In the genomic region with DNA sequence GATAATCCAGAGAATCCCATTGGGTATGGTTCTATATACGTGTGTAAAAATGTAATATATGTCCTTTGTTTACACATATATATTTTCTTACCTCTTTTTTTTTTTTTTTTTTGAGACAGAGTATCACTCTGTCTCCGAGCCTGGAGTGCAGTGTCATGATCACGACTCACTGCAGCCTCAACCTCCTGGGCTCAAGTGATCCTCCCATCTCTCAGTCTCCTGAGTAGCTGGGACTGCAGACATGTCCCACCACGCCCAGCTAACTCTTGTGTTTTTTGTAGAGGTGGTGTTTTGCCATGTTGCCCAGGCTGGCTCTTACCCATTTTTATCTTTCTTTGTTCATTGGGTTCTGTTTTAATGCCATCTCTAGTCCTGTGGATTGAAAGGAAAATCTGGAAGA, we compare ENCODE assay signal across 11 cellular contexts. TPM values are rescaled to one million over a fixed set of nuclear protein-coding genes. Genes with fewer than 3 reads are reported as not detected.
DNase-seq lines count a peak whose midpoint lies in the region; ATAC-seq, FAIRE-seq and TF ChIP-seq lines count a peak whose summit lies in the region.
"Had no signal": no experiment of that assay in that cellular context is flagged by ENCODE, and none has a peak within 500 bp of the region (broad histone marks: within the 10 kb centered on the region; RNA-seq: fewer than 3 reads in every experiment).

No MANE protein-coding gene starts in this region.

- H2AFZ ChIP-seq in keratinocyte (ENCODE audit: control insufficient read depth, low read length) = no peak overlapping the region

- no peak overlapping the region for H3K9ac ChIP-seq in keratinocyte (ENCODE audit: control insufficient read depth, extremely low read depth, insufficient read depth, low read length)

- no peaks in the 10 kb centered on the region for H3K27me3 Mint-ChIP-seq in activated CD4-positive, alpha-beta memory T cell treated with anti-CD3 and anti-CD28 coated beads, Interleukin-2, amount 10 ng/mL, durations not matched to agents 7 days and 5 days

- no peak for TF ChIP-seq EP300 in A549 (IDR thresholded peaks at IDR 0.05)

- peaks cover 58% of the 10 kb centered on the region for H3K36me3 Mint-ChIP-seq in activated CD4-positive, alpha-beta memory T cell treated with anti-CD3 and anti-CD28 coated beads, Interleukin-2, amount 10 ng/mL, durations not matched to agents 7 days and 5 days (ENCODE audit: low read depth)

- 0 out of 3 replicates have a peak, but pooled peaks cover 10% of the 10 kb centered on the region for H3K4me1 ChIP-seq in A549
- H3K4me1 ChIP-seq in keratinocyte (ENCODE audit: control insufficient read depth, extremely low read depth, insufficient read depth, low read length) = peaks cover 29% of the 10 kb centered on the region

- FAIRE-seq in A549 (lab: Jason Lieb, UNC) (no peak), GM19239 (lab: Jason Lieb, UNC) (peak; percentile 48), keratinocyte (lab: Jason Lieb, UNC) (no peak)

- TF ChIP-seq POLR2A in A549 (IDR thresholded peaks at IDR 0.05; ENCODE audit: low read length) = no peak

- CTCF ChIA-PET in A549 (lab: Yijun Ruan, JAX) = interaction anchor here (1.2 to 2.6 kb wide), 3 partner anchors 15 to 125 kb away, joined by 3 to 6 read pairs (median 3); no protein-coding TSS in a partner anchor
- CTCF ChIA-PET in activated CD4-positive, alpha-beta memory T cell treated with anti-CD3 and anti-CD28 coated beads, Interleukin-2, amount 10 ng/mL, durations not matched to agents 7 days and 5 days (lab: Charles Lee) = interaction anchor here (0.7 to 2.9 kb wide), 2 partner anchors 92 to 101 kb away, joined by 3 to 11 read pairs; no protein-coding TSS in a partner anchor

- no peaks in the 10 kb centered on the region for H3K9me3 Mint-ChIP-seq in activated CD4-positive, alpha-beta memory T cell treated with anti-CD3 and anti-CD28 coated beads, Interleukin-2, amount 10 ng/mL, durations not matched to agents 7 days and 5 days

- no peaks in the 10 kb centered on the region for H4K20me1 ChIP-seq in keratinocyte (ENCODE audit: control insufficient read depth, extremely low read depth, insufficient read depth, low read length)

- TF ChIP-seq CTCF in A549 (IDR thresholded peaks at IDR 0.05) (no peak), keratinocyte (optimal IDR thresholded peaks at IDR 0.05 in 1 of 3, IDR thresholded peaks at IDR 0.05 in 1 of 3, conservative IDR thresholded peaks at IDR 0.05 in 1 of 3; ENCODE audit: extremely low read depth in 1 of 3, insufficient read depth in 2 of 3, low read length in 3 of 3) (no peak)

- no peak for TF ChIP-seq RAD21 in A549 (conservative IDR thresholded peaks at IDR 0.05 in 1 of 2, IDR thresholded peaks at IDR 0.05 in 1 of 2)

- 46% methylated on average over 4 of the region's 4 CpGs for WGBS in A549 (ENCODE audit: missing lambda C conversion rate)

- intact Hi-C loops in left cardiac atrium (cut with DNase I) = no loop called here

- H3K27ac Mint-ChIP-seq in activated CD4-positive, alpha-beta memory T cell treated with anti-CD3 and anti-CD28 coated beads, Interleukin-2, amount 10 ng/mL, durations not matched to agents 7 days and 5 days = peak overlapping the region; percentile 58

- no peaks in the 10 kb centered on the region for H3K27me3 ChIP-seq in keratinocyte (ENCODE audit: control insufficient read depth, extremely low read depth, insufficient read depth, low read length)

- no peak for DNase-seq in A549 (ENCODE audit: low read depth in 1 of 2, low spot score in 1 of 2)
- no peak for DNase-seq in GM19239 (ENCODE audit: insufficient read length, low spot score)
- no peak for DNase-seq in activated CD4-positive, alpha-beta memory T cell treated with anti-CD3 and anti-CD28 coated beads, Interleukin-2, amount 10 ng/mL, durations not matched to agents 7 days and 5 days
- no peak for DNase-seq in keratinocyte (ENCODE audit: low read depth, low spot score)
- DNase-seq in left cardiac atrium = no peak
- DNase-seq in OCI-M2 (lab: John Stamatoyannopoulos, UW; ENCODE audit: unreplicated experiment) = no peak
- no peak for DNase-seq in mucosa of gallbladder (ENCODE audit: low spot score)
- DNase-seq: DMS53; effector CD8-positive, alpha-beta T cell had no signal

- H3K4me3 ChIP-seq in A549 (no peak overlapping the region), keratinocyte (ENCODE audit: control insufficient read depth in 2 of 3, extremely low read depth in 1 of 3, insufficient read depth in 2 of 3, low read depth in 1 of 3, low read length in 3 of 3) (no peak overlapping the region)
- H3K4me3 ChIP-seq: lung had no signal

- H3K4me2 ChIP-seq in A549 (peak overlapping the region; percentile 22), keratinocyte (ENCODE audit: control insufficient read depth, extremely low read depth, insufficient read depth, low read depth, low read length) (peak overlapping the region; percentile 24)

- H3K9me3 ChIP-seq in A549 = no peaks in the 10 kb centered on the region
- no peaks in the 10 kb centered on the region for H3K9me3 ChIP-seq in keratinocyte (ENCODE audit: control insufficient read depth, low read depth, low read length)

- dilution Hi-C loops in keratinocyte (cut with MboI; ENCODE audit: extremely low pct_ligation_motif_present, low sequenced_read_pairs) = no loop called here

- peaks cover 4 to 26% of the 10 kb centered on the region in 2 experiments for H3K36me3 ChIP-seq in keratinocyte (ENCODE audit: control insufficient read depth in 2 of 2, extremely low read depth in 1 of 2, insufficient read depth in 2 of 2, low read length in 2 of 2)

- POLR2A ChIA-PET in A549 (lab: Yijun Ruan, JAX) = no interaction called here
- POLR2A ChIA-PET in activated CD4-positive, alpha-beta memory T cell treated with anti-CD3 and anti-CD28 coated beads, Interleukin-2, amount 10 ng/mL, durations not matched to agents 7 days and 5 days (lab: Charles Lee) = interaction anchor here (1.3 kb wide), 1 partner anchor 68 kb away, joined by 6 read pairs; no protein-coding TSS in a partner anchor

- no peak overlapping the region for H3K4me3 Mint-ChIP-seq in activated CD4-positive, alpha-beta memory T cell treated with anti-CD3 and anti-CD28 coated beads, Interleukin-2, amount 10 ng/mL, durations not matched to agents 7 days and 5 days

- H3K79me2 ChIP-seq in keratinocyte (ENCODE audit: control insufficient read depth, insufficient read depth, low read length) = peaks cover 57% of the 10 kb centered on the region

- no peaks in the 10 kb centered on the region for H3K9me1 ChIP-seq in keratinocyte (ENCODE audit: control insufficient read depth, extremely low read depth, insufficient read depth, low read length)

- ATAC-seq in A549 = peak in 1 of 2 experiments; percentile 50; a peak in 1 of 6 replicates
- no peak for ATAC-seq in HG03378 (IDR thresholded peaks at IDR 0.05; ENCODE audit: unreplicated experiment)
- no peak for ATAC-seq in left cardiac atrium

- peaks cover 40% of the 10 kb centered on the region for H3K4me1 Mint-ChIP-seq in activated CD4-positive, alpha-beta memory T cell treated with anti-CD3 and anti-CD28 coated beads, Interleukin-2, amount 10 ng/mL, durations not matched to agents 7 days and 5 days

- H3K27ac ChIP-seq in A549 (peak overlapping the region; percentile 18 to 66; a peak in 4 of 6 replicates), keratinocyte (ENCODE audit: control insufficient read depth, insufficient read depth, low read length) (peak overlapping the region; percentile 60)

TF ChIP-seq in A549, 52 proteins besides CTCF, POLR2A, EP300 and RAD21 (continues in another document):
- no peak for TF ChIP-seq KDM5A (IDR thresholded peaks at IDR 0.05)
- no peak for TF ChIP-seq MAFK (IDR thresholded peaks at IDR 0.05; ENCODE audit: partially characterized antibody)
- TF ChIP-seq, protein P1, sequence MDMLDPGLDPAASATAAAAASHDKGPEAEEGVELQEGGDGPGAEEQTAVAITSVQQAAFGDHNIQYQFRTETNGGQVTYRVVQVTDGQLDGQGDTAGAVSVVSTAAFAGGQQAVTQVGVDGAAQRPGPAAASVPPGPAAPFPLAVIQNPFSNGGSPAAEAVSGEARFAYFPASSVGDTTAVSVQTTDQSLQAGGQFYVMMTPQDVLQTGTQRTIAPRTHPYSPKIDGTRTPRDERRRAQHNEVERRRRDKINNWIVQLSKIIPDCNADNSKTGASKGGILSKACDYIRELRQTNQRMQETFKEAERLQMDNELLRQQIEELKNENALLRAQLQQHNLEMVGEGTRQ (IDR thresholded peaks at IDR 0.05) = no peak
- TF ChIP-seq ZFP36 (IDR thresholded peaks at IDR 0.05; ENCODE audit: borderline replicate concordance, partially characterized antibody) = no peak
- TF ChIP-seq NR3C1 (IDR thresholded peaks at IDR 0.05) = no peak
- TF ChIP-seq PHF8 (IDR thresholded peaks at IDR 0.05; ENCODE audit: borderline replicate concordance, low read depth) = no peak
- no peak for TF ChIP-seq EHF (CRISPR knock-in tag; IDR thresholded peaks at IDR 0.05)
- TF ChIP-seq HEYL (CRISPR knock-in tag; IDR thresholded peaks at IDR 0.05) = no peak
- no peak for TF ChIP-seq KDM1A (IDR thresholded peaks at IDR 0.05; ENCODE audit: low read depth)
- TF ChIP-seq RCOR1 (IDR thresholded peaks at IDR 0.05; ENCODE audit: low read depth, low read length) = no peak
- no peak for TF ChIP-seq CHD2 (IDR thresholded peaks at IDR 0.05; ENCODE audit: low read length, partially characterized antibody)
- TF ChIP-seq NFE2L2 (conservative IDR thresholded peaks at IDR 0.05; ENCODE audit: low read length) = no peak
- TF ChIP-seq FOXS1 (CRISPR knock-in tag; IDR thresholded peaks at IDR 0.05) = no peak

RNA-seq across cellular contexts. Expression of gene ZBTB17, which starts 59.5 kb away (rescaled TPM):
- polyA plus RNA-seq in A549 (2011; rRNA removed) = 13.8 and 14.9 TPM in 2 replicates
- polyA plus RNA-seq in A549 (2012; cell fraction: cytosol; rRNA removed) = 25.2 and 31.8 TPM in 2 replicates
- polyA plus RNA-seq in A549 (2012; cell fraction: nucleus; rRNA removed) = 90.2 and 116 TPM in 2 replicates
- polyA plus RNA-seq in A549 (2017; fragmentation: RNase III; extraction: RNeasy Plus Mini Kit Qiagen cat#74134 plus additional on column Dnase treatment) = 14.1 to 17.6 TPM (median 16.5 TPM) in 3 replicates
- polyA minus RNA-seq in A549 (2011; rRNA and poly(A)+ RNA removed) = 19.2 and 28.2 TPM in 2 replicates
- 10 to 100 TPM; 43.8 to 48.0 TPM for total RNA-seq in activated CD4-positive, alpha-beta memory T cell treated with anti-CD3 and anti-CD28 coated beads, Interleukin-2, amount 10 ng/mL, durations not matched to agents 7 days and 5 days
- polyA plus RNA-seq in keratinocyte = 18.4 to 46.0 TPM (median 19.7 TPM) in 3 replicates
- 19.9 TPM for polyA plus RNA-seq in keratinocyte (2011; ENCODE audit: low read depth)
- polyA plus RNA-seq in keratinocyte (2011; cell fraction: cytosol; rRNA removed) = 14.4 and 22.8 TPM in 2 replicates
- 54.4 and 73.4 TPM in 2 replicates for polyA plus RNA-seq in keratinocyte (2011; cell fraction: nucleus; rRNA removed)
- 17.7 and 30.4 TPM in 2 replicates for polyA plus RNA-seq in keratinocyte (2012; ENCODE audit: low replicate concordance)
- 30.1 to 46.5 TPM (median 44.2 TPM) in 3 replicates for polyA minus RNA-seq in keratinocyte
- 45.1 TPM for polyA minus RNA-seq in keratinocyte (2011; cell fraction: cytosol; rRNA and poly(A)+ RNA removed)
- 27.1 and 27.3 TPM in 2 replicates for polyA minus RNA-seq in keratinocyte (2011; cell fraction: nucleus; rRNA and poly(A)+ RNA removed)
- 10 to 100 TPM; 22.4 to 24.6 TPM for total RNA-seq in left cardiac atrium
- total RNA-seq in mucosa of gallbladder = 41.3 TPM
